Comparison of ENCODE assay signal across 35 cellular contexts in the genomic region with DNA sequence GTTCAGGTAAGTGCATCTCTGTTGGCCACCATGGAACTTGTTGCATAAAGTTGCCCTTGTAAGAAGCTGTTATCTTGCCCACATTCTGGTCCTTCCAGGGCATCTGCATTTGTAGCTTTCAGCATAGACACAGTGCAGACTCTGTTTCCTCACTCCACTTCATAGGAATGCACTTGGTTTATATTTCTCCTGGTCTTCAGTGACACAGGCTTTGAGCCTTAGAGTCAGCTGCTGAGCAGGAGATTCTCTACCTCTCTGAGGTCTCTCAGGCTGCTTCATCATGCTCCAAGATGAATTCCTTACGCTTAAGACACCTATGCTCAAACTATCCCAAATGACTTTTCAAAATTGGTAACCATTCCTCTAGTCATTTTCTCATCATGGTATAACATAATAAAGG.
"Had no signal": no experiment of that assay in that cellular context is flagged by ENCODE, and none has a peak within 500 bp of the region (broad histone marks: within the 10 kb centered on the region; RNA-seq: fewer than 3 reads in every experiment).

No MANE protein-coding gene starts in this region.

- H3K36me3 Mint-ChIP-seq: activated naive CD4-positive, alpha-beta T cell treated with anti-CD3 and anti-CD28 coated beads, Interleukin-2, amount 50 U/mL, for 72 hours had no signal

- H3K27me3 ChIP-seq: ascending aorta, brain microvascular endothelial cell, esophagus squamous epithelium, gastroesophageal sphincter, heart right ventricle had no signal

- H3K4me3 ChIP-seq: ascending aorta, esophagus squamous epithelium, gastroesophageal sphincter, heart right ventricle had no signal

- DNase-seq: activated CD4-positive, alpha-beta memory T cell treated with anti-CD3 and anti-CD28 coated beads, Interleukin-2, amount 10 ng/mL, durations not matched to agents 7 days and 5 days; activated CD4-positive, alpha-beta T cell treated with anti-CD3 and anti-CD28 coated beads for 1 hour; activated CD4-positive, alpha-beta T cell treated with anti-CD3 and anti-CD28 coated beads for 4 hours; activated CD4-positive, alpha-beta T cell treated with anti-CD3 and anti-CD28 coated beads, Interleukin-2, amount 10 ng/mL, durations not matched to agents 7 days and 5 days; activated CD4-positive, alpha-beta T cell treated with anti-CD3 and anti-CD28 coated beads, Interleukin-2, amount 50 U/mL, for 4 hours; activated CD4-positive, CD25-positive, alpha-beta regulatory T cell; activated CD8-positive, alpha-beta memory T cell treated with anti-CD3 and anti-CD28 coated beads, Interleukin-2, amount 50 U/mL, for 48 hours; activated gamma-delta T cell; activated naive CD4-positive, alpha-beta T cell; activated naive CD4-positive, alpha-beta T cell treated with anti-CD3 and anti-CD28 coated beads, Interleukin-2, amount 10 ng/mL, durations not matched to agents 7 days and 5 days; activated naive CD8-positive, alpha-beta T cell treated with anti-CD3 and anti-CD28 coated beads, Interleukin-2, amount 10 ng/mL, durations not matched to agents 7 days and 5 days; activated T-cell treated with anti-CD3 and anti-CD28 coated beads for 4 hours; activated T-cell treated with anti-CD3 and anti-CD28 coated beads, Interleukin-2, amount 50 U/mL, for 24 hours; activated T-cell treated with anti-CD3 and anti-CD28 coated beads, Interleukin-2, amount 50 U/mL, for 72 hours; brain microvascular endothelial cell; cortex of kidney; effector CD4-positive, alpha-beta T cell; effector memory CD8-positive, alpha-beta T cell; esophagus squamous epithelium; foreskin melanocyte; heart right ventricle; T-helper 1 cell; T-helper 17 cell; T1000; WERI-Rb-1 had no signal

- H3K27me3 Mint-ChIP-seq: activated CD4-positive, alpha-beta memory T cell treated with anti-CD3 and anti-CD28 coated beads, Interleukin-2, amount 10 ng/mL, durations not matched to agents 7 days and 5 days; activated CD4-positive, alpha-beta T cell treated with anti-CD3 and anti-CD28 coated beads, Interleukin-2, amount 10 ng/mL, durations not matched to agents 7 days and 5 days; activated naive CD4-positive, alpha-beta T cell treated with anti-CD3 and anti-CD28 coated beads, Interleukin-2, amount 10 ng/mL, durations not matched to agents 7 days and 5 days; activated naive CD8-positive, alpha-beta T cell treated with anti-CD3 and anti-CD28 coated beads, Interleukin-2, amount 10 ng/mL, durations not matched to agents 7 days and 5 days; activated T-cell treated with anti-CD3 and anti-CD28 coated beads, Interleukin-2, amount 50 U/mL, for 24 hours; central memory CD8-positive, alpha-beta T cell; effector memory CD8-positive, alpha-beta T cell; T-helper 17 cell had no signal

- H3K27ac Mint-ChIP-seq: activated CD4-positive, alpha-beta memory T cell treated with anti-CD3 and anti-CD28 coated beads, Interleukin-2, amount 10 ng/mL, durations not matched to agents 7 days and 5 days; activated CD4-positive, alpha-beta T cell treated with anti-CD3 and anti-CD28 coated beads, Interleukin-2, amount 10 ng/mL, durations not matched to agents 7 days and 5 days; activated naive CD4-positive, alpha-beta T cell treated with anti-CD3 and anti-CD28 coated beads, Interleukin-2, amount 10 ng/mL, durations not matched to agents 7 days and 5 days; activated naive CD8-positive, alpha-beta T cell treated with anti-CD3 and anti-CD28 coated beads, Interleukin-2, amount 10 ng/mL, durations not matched to agents 7 days and 5 days; activated T-cell treated with anti-CD3 and anti-CD28 coated beads, Interleukin-2, amount 50 U/mL, for 24 hours; activated T-cell treated with anti-CD3 and anti-CD28 coated beads, Interleukin-2, amount 50 U/mL, for 72 hours; T-helper 17 cell; T-helper 2 cell treated with Interferon-gamma antibody and Interleukin-4, amounts not matched to agents 5 μg/mL and 100 μg/mL, for 36 hours had no signal

- ATAC-seq: activated naive CD4-positive, alpha-beta T cell treated with anti-CD3 and anti-CD28 coated beads, Interleukin-2, amount 50 U/mL, for 72 hours; activated T-cell treated with anti-CD3 and anti-CD28 coated beads, Interleukin-2, amount 50 U/mL, for 72 hours; effector memory CD8-positive, alpha-beta T cell; gastroesophageal sphincter; T-helper 17 cell had no signal

- H3K9me3 Mint-ChIP-seq: activated CD4-positive, alpha-beta memory T cell treated with anti-CD3 and anti-CD28 coated beads, Interleukin-2, amount 10 ng/mL, durations not matched to agents 7 days and 5 days; activated CD4-positive, alpha-beta T cell treated with anti-CD3 and anti-CD28 coated beads, Interleukin-2, amount 10 ng/mL, durations not matched to agents 7 days and 5 days; activated naive CD4-positive, alpha-beta T cell treated with anti-CD3 and anti-CD28 coated beads, Interleukin-2, amount 50 U/mL, for 72 hours; activated T-cell treated with anti-CD3 and anti-CD28 coated beads, Interleukin-2, amount 50 U/mL, for 72 hours; central memory CD8-positive, alpha-beta T cell; effector memory CD8-positive, alpha-beta T cell; T-helper 2 cell treated with Interferon-gamma antibody and Interleukin-4, amounts not matched to agents 5 μg/mL and 100 μg/mL, for 36 hours had no signal

- H3K9me3 ChIP-seq: gastroesophageal sphincter had no signal

- H3K27ac ChIP-seq: ascending aorta, brain microvascular endothelial cell, epithelial cell of prostate, esophagus squamous epithelium, gastroesophageal sphincter, heart right ventricle, WERI-Rb-1 had no signal

- H3K36me3 ChIP-seq: ascending aorta, gastroesophageal sphincter, WERI-Rb-1 had no signal

- H3K4me3 Mint-ChIP-seq: activated CD4-positive, alpha-beta memory T cell treated with anti-CD3 and anti-CD28 coated beads, Interleukin-2, amount 10 ng/mL, durations not matched to agents 7 days and 5 days; activated CD4-positive, alpha-beta T cell treated with anti-CD3 and anti-CD28 coated beads, Interleukin-2, amount 10 ng/mL, durations not matched to agents 7 days and 5 days; activated naive CD4-positive, alpha-beta T cell treated with anti-CD3 and anti-CD28 coated beads, Interleukin-2, amount 10 ng/mL, durations not matched to agents 7 days and 5 days; activated naive CD8-positive, alpha-beta T cell treated with anti-CD3 and anti-CD28 coated beads, Interleukin-2, amount 10 ng/mL, durations not matched to agents 7 days and 5 days; activated T-cell treated with anti-CD3 and anti-CD28 coated beads, Interleukin-2, amount 50 U/mL, for 24 hours; activated T-cell treated with anti-CD3 and anti-CD28 coated beads, Interleukin-2, amount 50 U/mL, for 72 hours; central memory CD8-positive, alpha-beta T cell; effector memory CD8-positive, alpha-beta T cell; T-helper 17 cell; T-helper 2 cell treated with Interferon-gamma antibody and Interleukin-4, amounts not matched to agents 5 μg/mL and 100 μg/mL, for 36 hours had no signal

- H3K4me1 Mint-ChIP-seq: activated CD4-positive, alpha-beta memory T cell treated with anti-CD3 and anti-CD28 coated beads, Interleukin-2, amount 10 ng/mL, durations not matched to agents 7 days and 5 days; activated CD4-positive, alpha-beta T cell treated with anti-CD3 and anti-CD28 coated beads, Interleukin-2, amount 10 ng/mL, durations not matched to agents 7 days and 5 days; activated naive CD4-positive, alpha-beta T cell treated with anti-CD3 and anti-CD28 coated beads, Interleukin-2, amount 10 ng/mL, durations not matched to agents 7 days and 5 days; activated naive CD8-positive, alpha-beta T cell treated with anti-CD3 and anti-CD28 coated beads, Interleukin-2, amount 10 ng/mL, durations not matched to agents 7 days and 5 days had no signal

- H3K4me1 ChIP-seq: esophagus squamous epithelium had no signal

- FAIRE-seq: bronchial epithelial cell, colon, endometrium, endothelial cell of umbilical vein had no signal
